In the genomic region with DNA sequence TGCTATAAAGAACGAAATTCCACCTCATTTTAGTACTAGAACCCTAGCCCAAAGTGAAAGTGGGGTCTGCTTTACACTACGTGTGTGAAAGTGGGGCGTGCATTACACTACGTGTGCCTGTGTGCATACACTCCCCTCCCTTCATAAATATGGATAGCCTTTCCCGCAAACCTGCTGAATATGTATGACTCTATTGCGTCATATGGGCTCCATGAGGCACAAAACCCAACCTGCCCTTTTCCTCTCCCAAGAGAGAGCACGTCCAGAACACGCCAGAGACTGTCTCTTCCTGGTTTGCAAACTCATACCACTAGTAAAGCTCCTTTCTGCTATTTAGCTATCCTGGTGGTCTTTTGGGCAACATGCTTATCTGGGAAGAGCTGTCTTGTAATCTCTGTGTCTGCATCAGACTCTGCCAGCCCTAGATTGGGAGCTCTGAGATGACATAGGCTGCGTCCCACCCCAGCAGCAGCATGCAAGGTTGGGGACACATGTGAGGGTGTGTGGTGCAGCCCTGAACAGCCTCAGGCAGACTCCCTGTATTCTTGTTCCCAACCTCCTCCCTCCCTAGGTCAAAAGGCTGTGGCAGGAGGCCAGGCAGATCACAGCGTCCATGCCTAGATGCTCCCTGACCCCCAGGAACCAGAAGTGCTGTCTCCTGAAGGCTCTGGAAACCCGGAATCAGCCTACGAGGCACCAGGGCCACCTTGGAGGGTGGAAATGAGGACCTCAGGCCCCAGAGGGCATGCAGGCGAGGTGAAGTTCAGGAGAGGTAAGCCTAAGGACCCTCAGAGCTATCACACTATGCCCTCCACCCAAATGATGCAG, we compare ENCODE assay signal across 1 cellular context.
TF ChIP-seq lines count a peak whose summit lies in the region.

No MANE protein-coding gene starts in this region.

TF ChIP-seq in K562, 482 proteins besides CTCF, POLR2A, EP300 and RAD21 (continued from another document):
- TF ChIP-seq, protein P1, sequence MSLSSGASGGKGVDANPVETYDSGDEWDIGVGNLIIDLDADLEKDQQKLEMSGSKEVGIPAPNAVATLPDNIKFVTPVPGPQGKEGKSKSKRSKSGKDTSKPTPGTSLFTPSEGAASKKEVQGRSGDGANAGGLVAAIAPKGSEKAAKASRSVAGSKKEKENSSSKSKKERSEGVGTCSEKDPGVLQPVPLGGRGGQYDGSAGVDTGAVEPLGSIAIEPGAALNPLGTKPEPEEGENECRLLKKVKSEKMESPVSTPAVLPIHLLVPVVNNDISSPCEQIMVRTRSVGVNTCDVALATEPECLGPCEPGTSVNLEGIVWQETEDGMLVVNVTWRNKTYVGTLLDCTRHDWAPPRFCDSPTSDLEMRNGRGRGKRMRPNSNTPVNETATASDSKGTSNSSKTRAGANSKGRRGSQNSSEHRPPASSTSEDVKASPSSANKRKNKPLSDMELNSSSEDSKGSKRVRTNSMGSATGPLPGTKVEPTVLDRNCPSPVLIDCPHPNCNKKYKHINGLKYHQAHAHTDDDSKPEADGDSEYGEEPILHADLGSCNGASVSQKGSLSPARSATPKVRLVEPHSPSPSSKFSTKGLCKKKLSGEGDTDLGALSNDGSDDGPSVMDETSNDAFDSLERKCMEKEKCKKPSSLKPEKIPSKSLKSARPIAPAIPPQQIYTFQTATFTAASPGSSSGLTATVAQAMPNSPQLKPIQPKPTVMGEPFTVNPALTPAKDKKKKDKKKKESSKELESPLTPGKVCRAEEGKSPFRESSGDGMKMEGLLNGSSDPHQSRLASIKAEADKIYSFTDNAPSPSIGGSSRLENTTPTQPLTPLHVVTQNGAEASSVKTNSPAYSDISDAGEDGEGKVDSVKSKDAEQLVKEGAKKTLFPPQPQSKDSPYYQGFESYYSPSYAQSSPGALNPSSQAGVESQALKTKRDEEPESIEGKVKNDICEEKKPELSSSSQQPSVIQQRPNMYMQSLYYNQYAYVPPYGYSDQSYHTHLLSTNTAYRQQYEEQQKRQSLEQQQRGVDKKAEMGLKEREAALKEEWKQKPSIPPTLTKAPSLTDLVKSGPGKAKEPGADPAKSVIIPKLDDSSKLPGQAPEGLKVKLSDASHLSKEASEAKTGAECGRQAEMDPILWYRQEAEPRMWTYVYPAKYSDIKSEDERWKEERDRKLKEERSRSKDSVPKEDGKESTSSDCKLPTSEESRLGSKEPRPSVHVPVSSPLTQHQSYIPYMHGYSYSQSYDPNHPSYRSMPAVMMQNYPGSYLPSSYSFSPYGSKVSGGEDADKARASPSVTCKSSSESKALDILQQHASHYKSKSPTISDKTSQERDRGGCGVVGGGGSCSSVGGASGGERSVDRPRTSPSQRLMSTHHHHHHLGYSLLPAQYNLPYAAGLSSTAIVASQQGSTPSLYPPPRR (CRISPR knock-in tag; IDR thresholded peaks at IDR 0.05; ENCODE audit: borderline replicate concordance): no peak
- TF ChIP-seq RBM15 (IDR thresholded peaks at IDR 0.05; ENCODE audit: insufficient read depth, low read length) (no peak), RAD51 (IDR thresholded peaks at IDR 0.05; ENCODE audit: borderline replicate concordance, low read depth) (no peak), CBX3 (IDR thresholded peaks at IDR 0.05; ENCODE audit: borderline replicate concordance in 1 of 2, low read length in 2 of 2) (no peak), RBFOX2 (IDR thresholded peaks at IDR 0.05; ENCODE audit: low read depth, low read length) (0 out of 2 replicates have a peak, but pooled peaks have one; percentile 20), EP400 (IDR thresholded peaks at IDR 0.05) (peak; percentile 66)
- TF ChIP-seq, protein P2, sequence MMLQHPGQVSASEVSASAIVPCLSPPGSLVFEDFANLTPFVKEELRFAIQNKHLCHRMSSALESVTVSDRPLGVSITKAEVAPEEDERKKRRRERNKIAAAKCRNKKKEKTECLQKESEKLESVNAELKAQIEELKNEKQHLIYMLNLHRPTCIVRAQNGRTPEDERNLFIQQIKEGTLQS (IDR thresholded peaks at IDR 0.05): peak; percentile 96
- TF ChIP-seq, protein P2 (CRISPR knock-in tag; conservative IDR thresholded peaks at IDR 0.05): no peak
TF ChIP-seq in K562: peak in this region for 23.
